Comparison of ENCODE assay signal across 1 cellular context in the genomic region with DNA sequence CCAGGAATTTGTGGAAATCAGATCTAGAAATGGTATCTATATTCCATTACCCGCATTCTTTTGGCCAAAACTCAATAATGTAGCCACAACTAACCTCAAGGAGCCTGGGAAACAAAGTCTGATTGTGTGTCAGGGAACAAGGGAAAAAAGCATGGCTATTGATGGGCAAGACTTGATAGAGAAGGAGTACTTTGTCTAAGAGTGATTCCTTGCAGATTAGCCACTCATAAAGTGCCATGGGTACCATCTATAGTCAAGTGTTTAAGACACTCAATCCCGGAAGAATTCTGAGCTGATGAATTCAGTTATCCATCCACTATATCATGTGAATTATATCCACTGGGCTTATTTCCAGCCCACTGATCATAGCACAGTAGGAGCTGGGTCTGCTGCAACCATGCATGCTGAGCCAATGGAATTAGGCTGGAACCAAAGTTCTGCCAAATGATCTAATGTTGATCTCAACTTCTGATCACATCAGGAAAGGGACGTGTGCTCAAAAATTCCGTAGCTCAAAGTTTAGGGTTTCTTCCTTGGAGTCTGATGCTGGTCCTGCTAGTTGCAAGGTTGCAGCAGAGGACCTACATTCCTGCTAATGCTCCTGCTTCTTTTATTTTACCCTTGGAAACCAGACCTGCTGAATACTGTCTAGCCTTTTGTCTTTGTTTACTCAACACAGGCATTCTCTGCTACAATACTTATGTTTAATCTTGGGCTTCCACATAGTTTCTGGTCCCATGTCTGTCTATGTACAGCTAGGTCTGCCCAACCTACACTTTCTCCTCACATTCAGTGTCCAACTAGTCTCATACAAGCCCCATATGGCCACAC.
TF ChIP-seq lines count a peak whose summit lies in the region.

No MANE protein-coding gene starts in this region.

TF ChIP-seq in HepG2, 621 proteins besides CTCF, POLR2A, EP300 and RAD21 (continued from another document):
- TF ChIP-seq, protein P1, sequence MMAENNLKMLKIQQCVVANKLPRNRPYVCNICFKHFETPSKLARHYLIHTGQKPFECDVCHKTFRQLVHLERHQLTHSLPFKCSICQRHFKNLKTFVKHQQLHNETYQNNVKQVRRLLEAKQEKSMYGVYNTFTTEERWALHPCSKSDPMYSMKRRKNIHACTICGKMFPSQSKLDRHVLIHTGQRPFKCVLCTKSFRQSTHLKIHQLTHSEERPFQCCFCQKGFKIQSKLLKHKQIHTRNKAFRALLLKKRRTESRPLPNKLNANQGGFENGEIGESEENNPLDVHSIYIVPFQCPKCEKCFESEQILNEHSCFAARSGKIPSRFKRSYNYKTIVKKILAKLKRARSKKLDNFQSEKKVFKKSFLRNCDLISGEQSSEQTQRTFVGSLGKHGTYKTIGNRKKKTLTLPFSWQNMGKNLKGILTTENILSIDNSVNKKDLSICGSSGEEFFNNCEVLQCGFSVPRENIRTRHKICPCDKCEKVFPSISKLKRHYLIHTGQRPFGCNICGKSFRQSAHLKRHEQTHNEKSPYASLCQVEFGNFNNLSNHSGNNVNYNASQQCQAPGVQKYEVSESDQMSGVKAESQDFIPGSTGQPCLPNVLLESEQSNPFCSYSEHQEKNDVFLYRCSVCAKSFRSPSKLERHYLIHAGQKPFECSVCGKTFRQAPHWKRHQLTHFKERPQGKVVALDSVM (CRISPR knock-in tag; IDR thresholded peaks at IDR 0.05), result 0 out of 2 replicates have a peak, but pooled peaks have one; percentile 7
- TF ChIP-seq ZMYM3 (CRISPR knock-in tag; IDR thresholded peaks at IDR 0.05), result 0 out of 2 replicates have a peak, but pooled peaks have one; percentile 49
- no peak for TF ChIP-seq ZNF737 (CRISPR knock-in tag; IDR thresholded peaks at IDR 0.05; ENCODE audit: borderline replicate concordance)
- TF ChIP-seq, protein P2, sequence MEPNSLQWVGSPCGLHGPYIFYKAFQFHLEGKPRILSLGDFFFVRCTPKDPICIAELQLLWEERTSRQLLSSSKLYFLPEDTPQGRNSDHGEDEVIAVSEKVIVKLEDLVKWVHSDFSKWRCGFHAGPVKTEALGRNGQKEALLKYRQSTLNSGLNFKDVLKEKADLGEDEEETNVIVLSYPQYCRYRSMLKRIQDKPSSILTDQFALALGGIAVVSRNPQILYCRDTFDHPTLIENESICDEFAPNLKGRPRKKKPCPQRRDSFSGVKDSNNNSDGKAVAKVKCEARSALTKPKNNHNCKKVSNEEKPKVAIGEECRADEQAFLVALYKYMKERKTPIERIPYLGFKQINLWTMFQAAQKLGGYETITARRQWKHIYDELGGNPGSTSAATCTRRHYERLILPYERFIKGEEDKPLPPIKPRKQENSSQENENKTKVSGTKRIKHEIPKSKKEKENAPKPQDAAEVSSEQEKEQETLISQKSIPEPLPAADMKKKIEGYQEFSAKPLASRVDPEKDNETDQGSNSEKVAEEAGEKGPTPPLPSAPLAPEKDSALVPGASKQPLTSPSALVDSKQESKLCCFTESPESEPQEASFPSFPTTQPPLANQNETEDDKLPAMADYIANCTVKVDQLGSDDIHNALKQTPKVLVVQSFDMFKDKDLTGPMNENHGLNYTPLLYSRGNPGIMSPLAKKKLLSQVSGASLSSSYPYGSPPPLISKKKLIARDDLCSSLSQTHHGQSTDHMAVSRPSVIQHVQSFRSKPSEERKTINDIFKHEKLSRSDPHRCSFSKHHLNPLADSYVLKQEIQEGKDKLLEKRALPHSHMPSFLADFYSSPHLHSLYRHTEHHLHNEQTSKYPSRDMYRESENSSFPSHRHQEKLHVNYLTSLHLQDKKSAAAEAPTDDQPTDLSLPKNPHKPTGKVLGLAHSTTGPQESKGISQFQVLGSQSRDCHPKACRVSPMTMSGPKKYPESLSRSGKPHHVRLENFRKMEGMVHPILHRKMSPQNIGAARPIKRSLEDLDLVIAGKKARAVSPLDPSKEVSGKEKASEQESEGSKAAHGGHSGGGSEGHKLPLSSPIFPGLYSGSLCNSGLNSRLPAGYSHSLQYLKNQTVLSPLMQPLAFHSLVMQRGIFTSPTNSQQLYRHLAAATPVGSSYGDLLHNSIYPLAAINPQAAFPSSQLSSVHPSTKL (CRISPR knock-in tag; IDR thresholded peaks at IDR 0.05), result peak; percentile 68
- TF ChIP-seq, protein P3, sequence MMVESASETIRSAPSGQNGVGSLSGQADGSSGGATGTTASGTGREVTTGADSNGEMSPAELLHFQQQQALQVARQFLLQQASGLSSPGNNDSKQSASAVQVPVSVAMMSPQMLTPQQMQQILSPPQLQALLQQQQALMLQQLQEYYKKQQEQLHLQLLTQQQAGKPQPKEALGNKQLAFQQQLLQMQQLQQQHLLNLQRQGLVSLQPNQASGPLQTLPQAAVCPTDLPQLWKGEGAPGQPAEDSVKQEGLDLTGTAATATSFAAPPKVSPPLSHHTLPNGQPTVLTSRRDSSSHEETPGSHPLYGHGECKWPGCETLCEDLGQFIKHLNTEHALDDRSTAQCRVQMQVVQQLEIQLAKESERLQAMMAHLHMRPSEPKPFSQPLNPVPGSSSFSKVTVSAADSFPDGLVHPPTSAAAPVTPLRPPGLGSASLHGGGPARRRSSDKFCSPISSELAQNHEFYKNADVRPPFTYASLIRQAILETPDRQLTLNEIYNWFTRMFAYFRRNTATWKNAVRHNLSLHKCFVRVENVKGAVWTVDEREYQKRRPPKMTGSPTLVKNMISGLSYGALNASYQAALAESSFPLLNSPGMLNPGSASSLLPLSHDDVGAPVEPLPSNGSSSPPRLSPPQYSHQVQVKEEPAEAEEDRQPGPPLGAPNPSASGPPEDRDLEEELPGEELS (CRISPR knock-in tag; IDR thresholded peaks at IDR 0.05), result peak; percentile 34; the same call in 1 of the 2 replicates
- TF ChIP-seq, protein P4, sequence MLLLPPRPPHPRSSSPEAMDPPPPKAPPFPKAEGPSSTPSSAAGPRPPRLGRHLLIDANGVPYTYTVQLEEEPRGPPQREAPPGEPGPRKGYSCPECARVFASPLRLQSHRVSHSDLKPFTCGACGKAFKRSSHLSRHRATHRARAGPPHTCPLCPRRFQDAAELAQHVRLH (CRISPR knock-in tag; IDR thresholded peaks at IDR 0.05; ENCODE audit: borderline replicate concordance, low read depth), result peak; percentile 76; the same call in 1 of the 2 replicates
- TF ChIP-seq ZNF781 (CRISPR knock-in tag; IDR thresholded peaks at IDR 0.05; ENCODE audit: borderline replicate concordance, not compliant biosample characterization), result peak; percentile 57
- 0 out of 2 replicates have a peak, but pooled peaks have one; percentile 47 for TF ChIP-seq EHMT2 (IDR thresholded peaks at IDR 0.05; ENCODE audit: borderline replicate concordance, low read depth, low read length)
- peak; percentile 49; the same call in 1 of the 2 replicates for TF ChIP-seq ISL2 (CRISPR knock-in tag; IDR thresholded peaks at IDR 0.05)
- TF ChIP-seq ZNF644 (CRISPR knock-in tag; IDR thresholded peaks at IDR 0.05; ENCODE audit: low read depth), result peak; percentile 52; the same call in 1 of the 2 replicates
- peak; percentile 72 for TF ChIP-seq TEAD3 (CRISPR knock-in tag; optimal IDR thresholded peaks at IDR 0.05; ENCODE audit: borderline replicate concordance)
- 0 out of 2 replicates have a peak, but pooled peaks have one; percentile 37 for TF ChIP-seq FOXO1 (CRISPR knock-in tag; IDR thresholded peaks at IDR 0.05)
- peak; percentile 70 for TF ChIP-seq POGZ (CRISPR knock-in tag; IDR thresholded peaks at IDR 0.05)
- no peak for TF ChIP-seq RBM22 (optimal IDR thresholded peaks at IDR 0.05; ENCODE audit: low read length)
- TF ChIP-seq SP140L (CRISPR knock-in tag; IDR thresholded peaks at IDR 0.05; ENCODE audit: borderline replicate concordance), result 0 out of 2 replicates have a peak, but pooled peaks have one; percentile 64
- TF ChIP-seq, protein P5, sequence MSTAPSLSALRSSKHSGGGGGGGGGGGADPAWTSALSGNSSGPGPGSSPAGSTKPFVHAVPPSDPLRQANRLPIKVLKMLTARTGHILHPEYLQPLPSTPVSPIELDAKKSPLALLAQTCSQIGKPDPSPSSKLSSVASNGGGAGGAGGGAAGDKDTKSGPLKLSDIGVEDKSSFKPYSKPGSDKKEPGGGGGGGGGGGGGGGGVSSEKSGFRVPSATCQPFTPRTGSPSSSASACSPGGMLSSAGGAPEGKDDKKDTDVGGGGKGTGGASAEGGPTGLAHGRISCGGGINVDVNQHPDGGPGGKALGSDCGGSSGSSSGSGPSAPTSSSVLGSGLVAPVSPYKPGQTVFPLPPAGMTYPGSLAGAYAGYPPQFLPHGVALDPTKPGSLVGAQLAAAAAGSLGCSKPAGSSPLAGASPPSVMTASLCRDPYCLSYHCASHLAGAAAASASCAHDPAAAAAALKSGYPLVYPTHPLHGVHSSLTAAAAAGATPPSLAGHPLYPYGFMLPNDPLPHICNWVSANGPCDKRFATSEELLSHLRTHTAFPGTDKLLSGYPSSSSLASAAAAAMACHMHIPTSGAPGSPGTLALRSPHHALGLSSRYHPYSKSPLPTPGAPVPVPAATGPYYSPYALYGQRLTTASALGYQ (CRISPR knock-in tag; IDR thresholded peaks at IDR 0.05), result no peak
- TF ChIP-seq ZNF205 (CRISPR knock-in tag; IDR thresholded peaks at IDR 0.05), result no peak
- TF ChIP-seq FOXA3 (CRISPR knock-in tag; IDR thresholded peaks at IDR 0.05), result peak; percentile 73
- TF ChIP-seq, protein P6, sequence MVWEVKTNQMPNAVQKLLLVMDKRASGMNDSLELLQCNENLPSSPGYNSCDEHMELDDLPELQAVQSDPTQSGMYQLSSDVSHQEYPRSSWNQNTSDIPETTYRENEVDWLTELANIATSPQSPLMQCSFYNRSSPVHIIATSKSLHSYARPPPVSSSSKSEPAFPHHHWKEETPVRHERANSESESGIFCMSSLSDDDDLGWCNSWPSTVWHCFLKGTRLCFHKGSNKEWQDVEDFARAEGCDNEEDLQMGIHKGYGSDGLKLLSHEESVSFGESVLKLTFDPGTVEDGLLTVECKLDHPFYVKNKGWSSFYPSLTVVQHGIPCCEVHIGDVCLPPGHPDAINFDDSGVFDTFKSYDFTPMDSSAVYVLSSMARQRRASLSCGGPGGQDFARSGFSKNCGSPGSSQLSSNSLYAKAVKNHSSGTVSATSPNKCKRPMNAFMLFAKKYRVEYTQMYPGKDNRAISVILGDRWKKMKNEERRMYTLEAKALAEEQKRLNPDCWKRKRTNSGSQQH (CRISPR knock-in tag; IDR thresholded peaks at IDR 0.05; ENCODE audit: low read depth), result no peak
